In the genomic region with DNA sequence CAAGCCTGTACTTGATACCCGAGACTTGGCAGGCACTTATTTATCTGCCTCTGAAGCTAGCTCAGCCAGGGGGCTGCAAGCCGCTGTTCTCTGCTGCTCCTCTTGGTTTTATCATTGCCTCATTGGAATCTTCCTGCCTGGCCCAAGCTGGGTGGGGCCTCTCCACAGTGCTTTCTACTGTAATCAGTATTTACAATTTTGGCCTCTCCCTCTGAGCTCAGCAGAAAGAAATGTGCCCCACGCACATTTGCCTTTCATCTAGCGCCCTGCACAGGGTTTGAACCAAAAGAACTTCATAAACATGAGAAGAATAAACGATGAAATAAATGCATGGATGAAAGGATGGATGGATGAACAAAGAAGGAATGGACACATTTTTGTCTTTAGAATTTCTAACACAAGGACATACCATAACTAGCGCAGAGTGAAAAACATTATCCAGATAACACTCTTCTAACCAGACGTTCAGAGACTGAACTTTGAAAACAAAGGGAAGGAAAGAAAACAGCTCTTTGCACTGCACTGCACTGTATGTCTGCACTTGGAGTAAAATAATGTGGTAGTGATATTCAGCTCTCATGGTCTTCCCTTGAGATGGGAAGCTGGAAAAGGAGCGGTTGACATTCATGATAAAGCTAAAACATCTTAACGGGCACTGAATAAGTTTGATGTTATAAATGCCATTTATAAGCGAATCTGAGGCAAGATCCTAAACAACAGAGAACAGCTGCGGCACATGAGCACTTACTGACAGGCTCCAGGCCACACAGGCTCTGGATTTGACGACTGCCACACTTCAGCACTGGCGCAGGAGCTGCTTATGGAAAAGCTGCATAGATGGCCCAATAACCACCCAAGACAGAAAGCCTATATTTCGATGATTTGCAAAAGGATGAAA, we compare ENCODE assay signal across 11 cellular contexts.
DNase-seq lines count a peak whose midpoint lies in the region; ATAC-seq, FAIRE-seq and TF ChIP-seq lines count a peak whose summit lies in the region.
"Had no signal": no experiment of that assay in that cellular context is flagged by ENCODE, and none has a peak within 500 bp of the region (broad histone marks: within the 10 kb centered on the region; RNA-seq: fewer than 3 reads in every experiment).

No MANE protein-coding gene starts in this region.

- H3K4me3 Mint-ChIP-seq in natural killer cell treated with Interleukin-12 subunit alpha and Interleukin-12 subunit beta and Interleukin-15 and Interleukin-18, amount 100 ng/mL, for 72 hours: no peak overlapping the region
- H3K4me3 Mint-ChIP-seq: activated T-helper 17 cell treated with anti-CD3 and anti-CD28 coated beads, Interleukin-2, amount 50 U/mL, for 72 hours had no signal

- TF ChIP-seq CTCF in AG04450 (IDR thresholded peaks at IDR 0.05; ENCODE audit: low read depth, low read length) (peak; percentile 31; the same call in 1 of the 2 replicates), bronchial epithelial cell (IDR thresholded peaks at IDR 0.05; ENCODE audit: insufficient read depth, low read length, severe bottlenecking) (no peak)

- no peak for FAIRE-seq in bronchial epithelial cell (lab: Jason Lieb, UNC)
- FAIRE-seq: RCC 7860 had no signal

- H3K27me3 ChIP-seq in AG04450 (ENCODE audit: control insufficient read depth, insufficient read depth, low read length) (no peaks in the 10 kb centered on the region), bronchial epithelial cell (ENCODE audit: control insufficient read depth, insufficient read depth, low read length) (no peaks in the 10 kb centered on the region)

- DNase-seq in AG04450 (ENCODE audit: low read depth, low spot score) (peak; percentile 73), HuH-7.5 (ENCODE audit: low spot score) (peak; percentile 84), bronchial epithelial cell (ENCODE audit: low read depth) (peak; percentile 76), left kidney (ENCODE audit: low read depth, low spot score) (peak; percentile 55), RKO (ENCODE audit: low spot score) (no peak), NCI-H524 (lab: John Stamatoyannopoulos, UW) (no peak)
- no peak for DNase-seq in natural killer cell treated with Interleukin-12 subunit alpha and Interleukin-12 subunit beta and Interleukin-15 and Interleukin-18, amount 100 ng/mL, for 72 hours (ENCODE audit: low spot score)
- DNase-seq in activated effector memory CD4-positive, alpha-beta T cell treated with anti-CD3 and anti-CD28 coated beads, Interleukin-2, amount 50 U/mL, for 16 hours: no peak
- DNase-seq: stimulated activated CD4-positive, alpha-beta T cell treated with anti-CD3 and anti-CD28 coated beads, Interleukin-4, amount 100 ng/mL, for 4 hours had no signal

- H3K27ac ChIP-seq in AG04450 (ENCODE audit: low read depth, low read length): peak overlapping the region; percentile 74

- no peaks in the 10 kb centered on the region for H3K36me3 Mint-ChIP-seq in natural killer cell treated with Interleukin-12 subunit alpha and Interleukin-12 subunit beta and Interleukin-15 and Interleukin-18, amount 100 ng/mL, for 72 hours

- no peaks in the 10 kb centered on the region; the same call in 1 of the 2 replicates for H3K9me3 ChIP-seq in AG04450 (ENCODE audit: control insufficient read depth, insufficient read depth, low read length)

- H3K4me3 ChIP-seq in AG04450 (ENCODE audit: low read depth, low read length) (no peak overlapping the region), bronchial epithelial cell (ENCODE audit: low read depth, low read length) (no peak overlapping the region)

- POLR2A ChIA-PET in AG04450 (lab: Yijun Ruan, JAX): interaction anchor here (1.0 to 1.7 kb wide), 3 partner anchors 40 to 87 kb away, joined by 3 to 8 read pairs (median 3); no protein-coding TSS in a partner anchor

- no peaks in the 10 kb centered on the region for H3K36me3 ChIP-seq in bronchial epithelial cell (ENCODE audit: control insufficient read depth, insufficient read depth, low read length)

- CTCF ChIA-PET in AG04450 (lab: Charles Lee): interaction anchor here (0.6 to 1.8 kb wide), 9 partner anchors 9 to 462 kb away, joined by 3 to 7 read pairs (median 4); no protein-coding TSS in a partner anchor

- H3K27ac Mint-ChIP-seq in natural killer cell treated with Interleukin-12 subunit alpha and Interleukin-12 subunit beta and Interleukin-15 and Interleukin-18, amount 100 ng/mL, for 72 hours: no peak overlapping the region
- H3K27ac Mint-ChIP-seq: activated T-helper 17 cell treated with anti-CD3 and anti-CD28 coated beads, Interleukin-2, amount 50 U/mL, for 72 hours had no signal

- peaks cover 3% of the 10 kb centered on the region for H3K9me3 Mint-ChIP-seq in natural killer cell treated with Interleukin-12 subunit alpha and Interleukin-12 subunit beta and Interleukin-15 and Interleukin-18, amount 100 ng/mL, for 72 hours
- H3K9me3 Mint-ChIP-seq: activated T-helper 17 cell treated with anti-CD3 and anti-CD28 coated beads, Interleukin-2, amount 50 U/mL, for 72 hours had no signal

- no peak for ATAC-seq in natural killer cell treated with Interleukin-12 subunit alpha and Interleukin-12 subunit beta and Interleukin-15 and Interleukin-18, amount 100 ng/mL, for 72 hours
- ATAC-seq: activated T-helper 17 cell treated with anti-CD3 and anti-CD28 coated beads, Interleukin-2, amount 50 U/mL, for 72 hours had no signal

- no peaks in the 10 kb centered on the region for H3K4me1 Mint-ChIP-seq in natural killer cell treated with Interleukin-12 subunit alpha and Interleukin-12 subunit beta and Interleukin-15 and Interleukin-18, amount 100 ng/mL, for 72 hours (ENCODE audit: low read depth in 2 of 2)
- H3K4me1 Mint-ChIP-seq: activated T-helper 17 cell treated with anti-CD3 and anti-CD28 coated beads, Interleukin-2, amount 50 U/mL, for 72 hours had no signal

- H3K27me3 Mint-ChIP-seq in natural killer cell treated with Interleukin-12 subunit alpha and Interleukin-12 subunit beta and Interleukin-15 and Interleukin-18, amount 100 ng/mL, for 72 hours: peaks cover 7 to 15% of the 10 kb centered on the region in 2 donors

Comparison
In these comparisons a context has a peak if more than half of its experiments do, and no peak if none do; other contexts are left out.
1. DNase-seq: peak in AG04450 (single experiment), HuH-7.5 (single experiment), bronchial epithelial cell (single experiment) and left kidney (single experiment); none in RKO (single experiment), NCI-H524 (0 of 2), natural killer cell treated with Interleukin-12 subunit alpha and Interleukin-12 subunit beta and Interleukin-15 and Interleukin-18, amount 100 ng/mL, for 72 hours (single experiment) and activated effector memory CD4-positive, alpha-beta T cell treated with anti-CD3 and anti-CD28 coated beads, Interleukin-2, amount 50 U/mL, for 16 hours (single experiment).